Comparison of ENCODE assay signal across 8 cellular contexts in the genomic region with DNA sequence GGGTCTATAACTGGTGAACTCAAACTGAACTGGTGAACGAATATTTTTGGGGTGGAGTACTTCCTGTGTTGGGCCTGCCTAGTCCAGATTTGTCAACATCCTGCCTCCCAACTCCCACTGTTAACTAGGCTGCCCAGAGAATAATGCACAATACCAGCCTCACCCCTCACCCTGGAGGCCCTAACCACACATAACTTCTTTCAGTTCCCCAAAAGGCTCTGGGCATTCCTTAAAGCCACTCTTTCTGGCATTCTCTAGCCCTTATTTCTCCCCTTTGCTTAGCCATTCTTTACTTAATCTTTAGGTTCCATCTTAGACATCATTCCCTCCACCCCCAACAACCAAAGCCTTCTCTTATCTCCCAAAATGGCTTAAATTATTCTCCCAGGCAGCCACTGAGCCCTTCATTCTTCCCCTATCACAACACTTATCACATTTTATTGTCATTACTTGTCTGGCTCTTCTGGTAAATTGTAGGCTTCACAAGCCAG. TPM values are rescaled to one million over a fixed set of nuclear protein-coding genes. Genes with fewer than 3 reads are reported as not detected.
DNase-seq lines count a peak whose midpoint lies in the region; ATAC-seq, FAIRE-seq and TF ChIP-seq lines count a peak whose summit lies in the region.
"Had no signal": no experiment of that assay in that cellular context is flagged by ENCODE, and none has a peak within 500 bp of the region (broad histone marks: within the 10 kb centered on the region; RNA-seq: fewer than 3 reads in every experiment).

No MANE protein-coding gene starts in this region.

- H3K4me3 ChIP-seq in MM.1S (ENCODE audit: low read length) (no peak overlapping the region), GM12878 (no peak overlapping the region)
- H3K4me3 ChIP-seq: tibial artery had no signal

- H3K27ac ChIP-seq in MM.1S (ENCODE audit: low read length) (peak overlapping the region; percentile 36; the same call in 1 of the 2 replicates), GM12878 (ENCODE audit: control insufficient read depth, insufficient read depth) (peak overlapping the region; percentile 48)
- H3K27ac ChIP-seq: tibial artery had no signal

- FAIRE-seq in GM12878 (lab: Jason Lieb, UNC) = peak; percentile 44

- H3K27me3 Mint-ChIP-seq in naive B cell = no peaks in the 10 kb centered on the region

- H2AFZ ChIP-seq in MM.1S (ENCODE audit: low read length) = 0 out of 2 replicates have a peak overlapping the region, but pooled peaks have one; percentile 42
- peak overlapping the region; percentile 90 for H2AFZ ChIP-seq in GM12878 (ENCODE audit: control insufficient read depth, low read depth, low read length)

- no TSS peak for BruUV-seq in GM12878 (replicated peaks; lab: Mats Ljungman, UMichigan)

- H3K9ac ChIP-seq in MM.1S (ENCODE audit: low read length) (no peak overlapping the region), GM12878 (ENCODE audit: control insufficient read depth, insufficient read depth, low read length) (peak overlapping the region; percentile 21; the same call in 1 of the 2 replicates)

- CTCF ChIA-PET in GM12878 (lab: Yijun Ruan, JAX) = interaction anchor here (1.5 to 2.2 kb wide), 2 partner anchors 9 kb away, joined by 3 to 9 read pairs; no protein-coding TSS in a partner anchor

- no peaks in the 10 kb centered on the region for H3K36me3 Mint-ChIP-seq in naive B cell

- H3K36me3 ChIP-seq in MM.1S (replicated peaks; ENCODE audit: insufficient read depth, low read length) (no peaks in the 10 kb centered on the region), GM12878 (ENCODE audit: control insufficient read depth in 2 of 2, insufficient read depth in 2 of 2, low read length in 1 of 2) (no peaks in the 10 kb centered on the region)
- H3K36me3 ChIP-seq: tibial artery had no signal

- in situ Hi-C loops in GM12878 (cut with MboI) = no loop called here

- H3K4me3 Mint-ChIP-seq in naive B cell = peak overlapping the region; percentile 34 to 89 (median 73)

- TF ChIP-seq CTCF in MM.1S (IDR thresholded peaks at IDR 0.05; ENCODE audit: low read length) = no peak
- no peak for TF ChIP-seq CTCF in GM12878 (IDR thresholded peaks at IDR 0.05 in 2 of 3, conservative IDR thresholded peaks at IDR 0.05 in 1 of 3; ENCODE audit: control insufficient read depth in 2 of 3, extremely low read depth in 1 of 3, insufficient read depth in 1 of 3, low read depth in 3 of 3, low read length in 3 of 3)

- H3K9me3 ChIP-seq in MM.1S (replicated peaks; ENCODE audit: insufficient read depth, low read length) (no peaks in the 10 kb centered on the region), GM12878 (replicated peaks; ENCODE audit: control insufficient read depth, insufficient read depth, low read length) (no peaks in the 10 kb centered on the region)
- H3K9me3 ChIP-seq: tibial artery had no signal

- 0% methylated on average over 1 of the region's 1 CpG for WGBS in GM12878 (ENCODE audit: insufficient coverage, insufficient replicate concordance, low lambda C conversion rate, missing lambda C conversion rate)

- H3K4me2 ChIP-seq in MM.1S (ENCODE audit: low read depth, low read length) (peak overlapping the region; percentile 44; the same call in 1 of the 2 replicates), GM12878 (ENCODE audit: control insufficient read depth, insufficient read depth) (peak overlapping the region; percentile 62)

- H3K79me2 ChIP-seq in MM.1S (ENCODE audit: low read length) (no peaks in the 10 kb centered on the region), GM12878 (ENCODE audit: control insufficient read depth, insufficient read depth, low read length) (no peaks in the 10 kb centered on the region)

- RAD21 ChIA-PET in GM12878 (lab: Charles Lee; ENCODE audit: unreplicated experiment) = interaction anchor here (0.7 to 1.4 kb wide), 4 partner anchors 10 to 71 kb away, joined by 3 to 4 read pairs (median 4); a partner anchor contains a TSS

- no peak for TF ChIP-seq POLR2A in GM12878 (IDR thresholded peaks at IDR 0.05; ENCODE audit: low read depth, low read length)

- H3K27me3 ChIP-seq in MM.1S (replicated peaks; ENCODE audit: insufficient read depth, low read length) = no peaks in the 10 kb centered on the region
- H3K27me3 ChIP-seq in GM12878 (replicated peaks in 1 of 2; ENCODE audit: control insufficient read depth in 2 of 2, insufficient read depth in 2 of 2, low read length in 1 of 2) = no peaks in the 10 kb centered on the region
- H3K27me3 ChIP-seq: tibial artery had no signal

- intact Hi-C loops in GM12878 (cut with micrococcal nuclease; ENCODE audit: unreplicated experiment) = loop anchor here (1.0 kb wide), 1 partner anchor 203 kb away; no protein-coding TSS in a partner anchor

- peak; percentile 53 for ATAC-seq in GM19397 (IDR thresholded peaks at IDR 0.05; ENCODE audit: unreplicated experiment)
- peak; percentile 95 for ATAC-seq in GM12878
- peak; percentile 90 to 92 for ATAC-seq in naive B cell (ENCODE audit: low read depth in 2 of 2)

- H3K9me3 Mint-ChIP-seq in naive B cell = no peaks in the 10 kb centered on the region

- H3F3A ChIP-seq in MM.1S (ENCODE audit: insufficient read depth, low read length) = peaks cover 6% of the 10 kb centered on the region

- H3K4me1 Mint-ChIP-seq in naive B cell = peaks cover 27 to 52% (median 38%) of the 10 kb centered on the region in 3 donors

- no peak for TF ChIP-seq RAD21 in GM12878 (IDR thresholded peaks at IDR 0.05; ENCODE audit: insufficient read depth, low read depth, low read length)

- H3K9me2 ChIP-seq in MM.1S (replicated peaks; ENCODE audit: insufficient read depth, low read length) = no peaks in the 10 kb centered on the region

- DNase-seq in MM.1S = peak; percentile 50
- peak; percentile 71 for DNase-seq in GM12878 (ENCODE audit: low read depth, low spot score)
- peak; percentile 59 for DNase-seq in naive B cell
- no peak for DNase-seq in NCI-H128 (lab: John Stamatoyannopoulos, UW; ENCODE audit: unreplicated experiment)
- DNase-seq in NCI-H2081 treated with DMSO at 0.1 percent for 48 hours (lab: John Stamatoyannopoulos, UW) = no peak
- DNase-seq in hepatic stellate cell (ENCODE audit: low spot score) = no peak

- peak overlapping the region; percentile 79 to 96 (median 88) for H3K27ac Mint-ChIP-seq in naive B cell

- peaks cover 10% of the 10 kb centered on the region for H3K4me1 ChIP-seq in MM.1S (ENCODE audit: low read length)
- peaks cover 8% of the 10 kb centered on the region for H3K4me1 ChIP-seq in GM12878 (ENCODE audit: control insufficient read depth, insufficient read depth, low read length)
- H3K4me1 ChIP-seq: tibial artery had no signal

- no peak for TF ChIP-seq EP300 in GM12878 (IDR thresholded peaks at IDR 0.05; ENCODE audit: borderline replicate concordance in 1 of 2, control insufficient read depth in 1 of 2, low read depth in 2 of 2, low read length in 2 of 2)

- POLR2A ChIA-PET in GM12878 (lab: Charles Lee) = interaction anchor here (0.7 to 1.0 kb wide), 2 partner anchors 17 to 261 kb away, joined by 3 read pairs; no protein-coding TSS in a partner anchor

- SMC1A ChIA-PET in GM12878 (lab: Charles Lee; ENCODE audit: uncharacterized antibody, unreplicated experiment) = interaction anchor here (0.7 to 3.8 kb wide), 5 partner anchors 8 to 51 kb away, joined by 4 to 25 read pairs (median 5); no protein-coding TSS in a partner anchor

- H4K20me1 ChIP-seq in MM.1S (ENCODE audit: insufficient read depth, low read length) (no peaks in the 10 kb centered on the region), GM12878 (ENCODE audit: control insufficient read depth, insufficient read depth) (no peaks in the 10 kb centered on the region)

TF ChIP-seq in GM12878, 131 proteins besides CTCF, POLR2A, EP300 and RAD21 (continues in another document):
- TF ChIP-seq SMARCA5 (IDR thresholded peaks at IDR 0.05) = no peak

RNA-seq across cellular contexts. Expression of a gene that starts 9.1 kb away (rescaled TPM):
- 39.4 and 44.8 TPM in 2 replicates for total RNA-seq in GM12878 (2013; cell fraction: nucleolus; rRNA removed)
- 99.2 and 137 TPM in 2 replicates for total RNA-seq in GM12878 (2014; rRNA removed)
- 137 and 141 TPM in 2 replicates for total RNA-seq in GM12878 (2014; rRNA removed; fragmentation: Illumina TruSeq; extraction: Trizol)
- total RNA-seq in GM12878 (2021) = 106 and 109 TPM in 2 replicates
- polyA plus RNA-seq in GM12878 (2011; ENCODE audit: low read depth) = 96.8 TPM
- 145 and 237 TPM in 2 replicates for polyA plus RNA-seq in GM12878 (2011; rRNA removed)
- polyA plus RNA-seq in GM12878 (2011; cell fraction: cytosol; rRNA removed) = 45.3 and 45.6 TPM in 2 replicates
- 28.1 and 37.8 TPM in 2 replicates for polyA plus RNA-seq in GM12878 (2011; cell fraction: nucleus; rRNA removed)
- polyA plus RNA-seq in GM12878 (2012) = 129 and 139 TPM in 2 replicates
- 153 and 210 TPM in 2 replicates for polyA plus RNA-seq in GM12878 (2014; fragmentation: Illumina TruSeq; extraction: Trizol)
- polyA plus RNA-seq in GM12878 (2014; fragmentation: Nextera tagmentation; extraction: Ambion mirVana) = 100 to 1,000 TPM; 132 to 152 TPM
- 149 and 159 TPM in 2 replicates for polyA plus RNA-seq in GM12878 (2014; rRNA removed)
- 100 to 1,000 TPM; 131 to 147 TPM for polyA plus RNA-seq in GM12878 (2016; fragmentation: Nextera tagmentation; extraction: Ambion mirVana)
- 46.0 and 48.4 TPM in 2 replicates for polyA minus RNA-seq in GM12878 (2011; rRNA and poly(A)+ RNA removed)
- polyA minus RNA-seq in GM12878 (2011; cell fraction: cytosol; rRNA and poly(A)+ RNA removed) = 20.2 and 26.7 TPM in 2 replicates
- polyA minus RNA-seq in GM12878 (2011; cell fraction: nucleus; rRNA and poly(A)+ RNA removed) = 8.8 and 13.1 TPM in 2 replicates
- 100 to 1,000 TPM; 107 to 142 (median 130) TPM for polyA plus RNA-seq in naive B cell (ENCODE audit: low read depth in 6 of 6)

RNA-seq across cellular contexts. Expression of a gene that starts 23.3 kb away (rescaled TPM):
- 28.8 and 30.6 TPM in 2 replicates for total RNA-seq in GM12878 (2013; cell fraction: nucleolus; rRNA removed)
- total RNA-seq in GM12878 (2014; rRNA removed) (6.7 and 8.2 TPM in 2 replicates), GM12878 (2014; rRNA removed; fragmentation: Illumina TruSeq; extraction: Trizol) (7.0 and 7.8 TPM in 2 replicates), GM12878 (2021) (20.3 and 23.7 TPM in 2 replicates)
- 6.0 TPM for polyA plus RNA-seq in GM12878 (2011; ENCODE audit: low read depth)
- polyA plus RNA-seq in GM12878 (2011; rRNA removed) (3.5 and 6.9 TPM in 2 replicates), GM12878 (2014; fragmentation: Illumina TruSeq; extraction: Trizol) (10.9 and 14.4 TPM in 2 replicates), GM12878 (2014; fragmentation: Nextera tagmentation; extraction: Ambion mirVana) (1 to 10 TPM in 1 of 2 experiments, under 1 TPM in 1; 0.95 to 1.3 TPM), GM12878 (2014; rRNA removed) (13.5 and 16.0 TPM in 2 replicates), GM12878 (2016; fragmentation: Nextera tagmentation; extraction: Ambion mirVana) (10 to 100 TPM in 1 of 2 experiments, 1 to 10 TPM in 1; 9.0 to 10.7 TPM), naive B cell (ENCODE audit: low read depth in 6 of 6) (10 to 100 TPM in 1 of 6 donors, 1 to 10 TPM in 5; 2.2 to 21.4 (median 8.5) TPM)
- 9.1 and 10.4 TPM in 2 replicates for polyA plus RNA-seq in GM12878 (2011; cell fraction: cytosol; rRNA removed)
- polyA plus RNA-seq in GM12878 (2011; cell fraction: nucleus; rRNA removed) = 18.4 and 19.5 TPM in 2 replicates
- 8.6 and 9.8 TPM in 2 replicates for polyA plus RNA-seq in GM12878 (2012)
- polyA minus RNA-seq in GM12878 (2011; rRNA and poly(A)+ RNA removed) = 9.6 and 12.7 TPM in 2 replicates
- 7.6 and 8.3 TPM in 2 replicates for polyA minus RNA-seq in GM12878 (2011; cell fraction: cytosol; rRNA and poly(A)+ RNA removed)
- polyA minus RNA-seq in GM12878 (2011; cell fraction: nucleus; rRNA and poly(A)+ RNA removed) = 6.0 and 12.9 TPM in 2 replicates

Comparison
In these comparisons a context has a peak if more than half of its experiments do, and no peak if none do; other contexts are left out.
1. DNase-seq: peak in MM.1S (single experiment), GM12878 (single experiment) and naive B cell (single experiment); none in NCI-H128 (single experiment), NCI-H2081 treated with DMSO at 0.1 percent for 48 hours (single experiment) and hepatic stellate cell (single experiment).
2. Peak in every context shown above with its lines, with median percentiles within 50 percentile points of each other: ATAC-seq.